Comparison of ENCODE assay signal across 1 cellular context in the genomic region with DNA sequence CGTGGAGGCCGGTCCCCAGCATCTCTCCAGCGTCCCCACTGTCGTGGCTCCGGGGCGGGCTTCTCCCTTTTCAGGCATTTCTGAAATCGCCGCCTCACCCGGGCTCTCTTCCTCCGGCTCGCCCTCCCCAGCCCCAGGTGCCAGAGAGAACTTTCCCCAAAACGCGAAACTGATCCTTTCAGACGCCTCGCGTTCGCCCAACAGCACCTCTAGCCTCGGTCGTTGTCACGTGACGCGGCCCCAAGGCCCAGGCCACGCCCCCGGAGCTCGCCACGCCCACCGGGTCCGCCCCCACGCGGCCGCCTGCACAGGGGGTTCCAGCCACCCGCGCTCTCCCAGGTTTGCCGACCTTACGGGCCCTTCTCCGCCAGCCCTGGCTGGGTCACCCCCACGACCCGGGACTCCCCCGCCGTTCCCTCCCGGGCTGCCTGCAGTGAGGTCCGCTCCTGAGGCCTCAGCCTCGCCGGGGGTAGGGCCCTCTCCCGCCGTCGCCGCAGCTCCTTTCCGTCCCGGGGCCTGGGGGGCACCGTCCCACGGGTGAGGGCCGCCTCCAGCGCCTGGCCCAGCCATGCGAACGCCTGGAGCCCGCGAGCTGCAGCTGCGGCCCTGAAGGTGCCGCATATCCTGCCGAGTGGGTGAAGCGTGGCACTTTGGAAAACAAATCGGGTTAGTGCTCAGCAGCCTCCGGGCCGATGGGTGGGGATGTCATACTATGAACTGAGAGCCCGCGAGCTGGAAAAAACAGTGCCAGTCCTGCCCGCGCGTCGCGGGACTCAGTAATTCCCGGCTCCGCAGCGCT.
A peak's percentile ranks its signal among the peaks of the same experiment; 100 is the strongest.
TF ChIP-seq lines count a peak whose summit lies in the region.

No MANE protein-coding gene starts in this region.

TF ChIP-seq in K562, 482 proteins besides CTCF, POLR2A, EP300 and RAD21 (continued from another document and continues in another):
- TF ChIP-seq, protein P1, sequence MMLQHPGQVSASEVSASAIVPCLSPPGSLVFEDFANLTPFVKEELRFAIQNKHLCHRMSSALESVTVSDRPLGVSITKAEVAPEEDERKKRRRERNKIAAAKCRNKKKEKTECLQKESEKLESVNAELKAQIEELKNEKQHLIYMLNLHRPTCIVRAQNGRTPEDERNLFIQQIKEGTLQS (IDR thresholded peaks at IDR 0.05): no peak
- TF ChIP-seq, protein P1 (CRISPR knock-in tag; conservative IDR thresholded peaks at IDR 0.05): 0 out of 2 replicates have a peak, but pooled peaks have one; percentile 56
- TF ChIP-seq, protein P2, sequence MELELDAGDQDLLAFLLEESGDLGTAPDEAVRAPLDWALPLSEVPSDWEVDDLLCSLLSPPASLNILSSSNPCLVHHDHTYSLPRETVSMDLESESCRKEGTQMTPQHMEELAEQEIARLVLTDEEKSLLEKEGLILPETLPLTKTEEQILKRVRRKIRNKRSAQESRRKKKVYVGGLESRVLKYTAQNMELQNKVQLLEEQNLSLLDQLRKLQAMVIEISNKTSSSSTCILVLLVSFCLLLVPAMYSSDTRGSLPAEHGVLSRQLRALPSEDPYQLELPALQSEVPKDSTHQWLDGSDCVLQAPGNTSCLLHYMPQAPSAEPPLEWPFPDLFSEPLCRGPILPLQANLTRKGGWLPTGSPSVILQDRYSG (tag; conservative IDR thresholded peaks at IDR 0.05; ENCODE audit: low read depth): no peak
- TF ChIP-seq NR2C2 (CRISPR knock-in tag; IDR thresholded peaks at IDR 0.05) (no peak), NR2C2 (tag; IDR thresholded peaks at IDR 0.05) (0 out of 2 replicates have a peak, but pooled peaks have one; percentile 21), RBM14 (IDR thresholded peaks at IDR 0.05; ENCODE audit: borderline replicate concordance, insufficient read depth, low read depth, low read length) (0 out of 2 replicates have a peak, but pooled peaks have one; percentile 63), HDGF (IDR thresholded peaks at IDR 0.05) (no peak), HMGN3 (IDR thresholded peaks at IDR 0.05; ENCODE audit: borderline replicate concordance, extremely low read depth, insufficient read length, low read depth, low read length) (peak; percentile 45), RBFOX2 (IDR thresholded peaks at IDR 0.05; ENCODE audit: low read depth, low read length) (peak; percentile 89), GABPB1 (CRISPR knock-in tag; IDR thresholded peaks at IDR 0.05) (peak; percentile 60), MAZ (CRISPR knock-in tag; conservative IDR thresholded peaks at IDR 0.05 in 1 of 2, IDR thresholded peaks at IDR 0.05 in 1 of 2) (peak; percentile 26 to 48; a peak in 3 of 4 replicates), ZNF57 (CRISPR knock-in tag; IDR thresholded peaks at IDR 0.05) (0 out of 2 replicates have a peak, but pooled peaks have one; percentile 65), RB1 (IDR thresholded peaks at IDR 0.05; ENCODE audit: low read depth) (peak; percentile 48; the same call in 1 of the 2 replicates), NEUROD1 (IDR thresholded peaks at IDR 0.05; ENCODE audit: borderline replicate concordance, low read depth, low read length, partially characterized antibody) (peak; percentile 39), DIDO1 (tag; IDR thresholded peaks at IDR 0.05; ENCODE audit: low read depth) (0 out of 2 replicates have a peak, but pooled peaks have one; percentile 47), TGIF2 (CRISPR knock-in tag; IDR thresholded peaks at IDR 0.05) (0 out of 2 replicates have a peak, but pooled peaks have one; percentile 50), SIX5 (IDR thresholded peaks at IDR 0.05; ENCODE audit: borderline replicate concordance in 1 of 2, insufficient read depth in 1 of 2, low read depth in 1 of 2, low read length in 2 of 2) (no peak), FIP1L1 (IDR thresholded peaks at IDR 0.05; ENCODE audit: low read depth, low read length, poor library complexity, severe bottlenecking) (peak; percentile 77), POLR2B (IDR thresholded peaks at IDR 0.05; ENCODE audit: low read depth, partially characterized antibody) (peak; percentile 58), SPI1 (IDR thresholded peaks at IDR 0.05; ENCODE audit: borderline replicate concordance, low read depth, low read length) (no peak), BRCA1 (IDR thresholded peaks at IDR 0.05) (no peak), BRCA1 (CRISPR knock-in tag; IDR thresholded peaks at IDR 0.05) (no peak), NFXL1 (CRISPR knock-in tag; IDR thresholded peaks at IDR 0.05) (no peak), CBFA2T2 (conservative IDR thresholded peaks at IDR 0.05) (peak; percentile 94), RUNX1 (IDR thresholded peaks at IDR 0.05; ENCODE audit: low read depth) (no peak), POLR2G (IDR thresholded peaks at IDR 0.05; ENCODE audit: low read depth, low read length) (peak; percentile 84), CREM (IDR thresholded peaks at IDR 0.05; ENCODE audit: low read depth) (peak; percentile 24; the same call in 1 of the 2 replicates), HNRNPL (IDR thresholded peaks at IDR 0.05; ENCODE audit: low read depth, low read length) (peak; percentile 61; the same call in 1 of the 2 replicates), POLR2H (tag; IDR thresholded peaks at IDR 0.05; ENCODE audit: low read depth) (no peak), SREBF1 (IDR thresholded peaks at IDR 0.05; ENCODE audit: borderline replicate concordance, low read depth, low read length) (0 out of 2 replicates have a peak, but pooled peaks have one; percentile 51), KLF16 (IDR thresholded peaks at IDR 0.05) (0 out of 2 replicates have a peak, but pooled peaks have one; percentile 14)
- TF ChIP-seq, protein P3, sequence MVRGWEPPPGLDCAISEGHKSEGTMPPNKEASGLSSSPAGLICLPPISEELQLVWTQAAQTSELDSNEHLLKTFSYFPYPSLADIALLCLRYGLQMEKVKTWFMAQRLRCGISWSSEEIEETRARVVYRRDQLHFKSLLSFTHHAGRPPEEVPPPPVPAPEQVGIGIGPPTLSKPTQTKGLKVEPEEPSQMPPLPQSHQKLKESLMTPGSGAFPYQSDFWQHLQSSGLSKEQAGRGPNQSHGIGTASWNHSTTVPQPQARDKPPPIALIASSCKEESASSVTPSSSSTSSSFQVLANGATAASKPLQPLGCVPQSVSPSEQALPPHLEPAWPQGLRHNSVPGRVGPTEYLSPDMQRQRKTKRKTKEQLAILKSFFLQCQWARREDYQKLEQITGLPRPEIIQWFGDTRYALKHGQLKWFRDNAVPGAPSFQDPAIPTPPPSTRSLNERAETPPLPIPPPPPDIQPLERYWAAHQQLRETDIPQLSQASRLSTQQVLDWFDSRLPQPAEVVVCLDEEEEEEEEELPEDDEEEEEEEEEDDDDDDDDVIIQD (CRISPR knock-in tag; IDR thresholded peaks at IDR 0.05): no peak
- TF ChIP-seq, protein P4, sequence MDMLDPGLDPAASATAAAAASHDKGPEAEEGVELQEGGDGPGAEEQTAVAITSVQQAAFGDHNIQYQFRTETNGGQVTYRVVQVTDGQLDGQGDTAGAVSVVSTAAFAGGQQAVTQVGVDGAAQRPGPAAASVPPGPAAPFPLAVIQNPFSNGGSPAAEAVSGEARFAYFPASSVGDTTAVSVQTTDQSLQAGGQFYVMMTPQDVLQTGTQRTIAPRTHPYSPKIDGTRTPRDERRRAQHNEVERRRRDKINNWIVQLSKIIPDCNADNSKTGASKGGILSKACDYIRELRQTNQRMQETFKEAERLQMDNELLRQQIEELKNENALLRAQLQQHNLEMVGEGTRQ (CRISPR knock-in tag; IDR thresholded peaks at IDR 0.05): peak; percentile 99
- TF ChIP-seq, protein P5, sequence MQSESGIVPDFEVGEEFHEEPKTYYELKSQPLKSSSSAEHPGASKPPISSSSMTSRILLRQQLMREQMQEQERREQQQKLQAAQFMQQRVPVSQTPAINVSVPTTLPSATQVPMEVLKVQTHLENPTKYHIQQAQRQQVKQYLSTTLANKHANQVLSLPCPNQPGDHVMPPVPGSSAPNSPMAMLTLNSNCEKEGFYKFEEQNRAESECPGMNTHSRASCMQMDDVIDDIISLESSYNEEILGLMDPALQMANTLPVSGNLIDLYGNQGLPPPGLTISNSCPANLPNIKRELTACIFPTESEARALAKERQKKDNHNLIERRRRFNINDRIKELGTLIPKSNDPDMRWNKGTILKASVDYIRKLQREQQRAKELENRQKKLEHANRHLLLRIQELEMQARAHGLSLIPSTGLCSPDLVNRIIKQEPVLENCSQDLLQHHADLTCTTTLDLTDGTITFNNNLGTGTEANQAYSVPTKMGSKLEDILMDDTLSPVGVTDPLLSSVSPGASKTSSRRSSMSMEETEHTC (IDR thresholded peaks at IDR 0.05): peak; percentile 87; the same call in 1 of the 2 replicates
- TF ChIP-seq, protein P6, sequence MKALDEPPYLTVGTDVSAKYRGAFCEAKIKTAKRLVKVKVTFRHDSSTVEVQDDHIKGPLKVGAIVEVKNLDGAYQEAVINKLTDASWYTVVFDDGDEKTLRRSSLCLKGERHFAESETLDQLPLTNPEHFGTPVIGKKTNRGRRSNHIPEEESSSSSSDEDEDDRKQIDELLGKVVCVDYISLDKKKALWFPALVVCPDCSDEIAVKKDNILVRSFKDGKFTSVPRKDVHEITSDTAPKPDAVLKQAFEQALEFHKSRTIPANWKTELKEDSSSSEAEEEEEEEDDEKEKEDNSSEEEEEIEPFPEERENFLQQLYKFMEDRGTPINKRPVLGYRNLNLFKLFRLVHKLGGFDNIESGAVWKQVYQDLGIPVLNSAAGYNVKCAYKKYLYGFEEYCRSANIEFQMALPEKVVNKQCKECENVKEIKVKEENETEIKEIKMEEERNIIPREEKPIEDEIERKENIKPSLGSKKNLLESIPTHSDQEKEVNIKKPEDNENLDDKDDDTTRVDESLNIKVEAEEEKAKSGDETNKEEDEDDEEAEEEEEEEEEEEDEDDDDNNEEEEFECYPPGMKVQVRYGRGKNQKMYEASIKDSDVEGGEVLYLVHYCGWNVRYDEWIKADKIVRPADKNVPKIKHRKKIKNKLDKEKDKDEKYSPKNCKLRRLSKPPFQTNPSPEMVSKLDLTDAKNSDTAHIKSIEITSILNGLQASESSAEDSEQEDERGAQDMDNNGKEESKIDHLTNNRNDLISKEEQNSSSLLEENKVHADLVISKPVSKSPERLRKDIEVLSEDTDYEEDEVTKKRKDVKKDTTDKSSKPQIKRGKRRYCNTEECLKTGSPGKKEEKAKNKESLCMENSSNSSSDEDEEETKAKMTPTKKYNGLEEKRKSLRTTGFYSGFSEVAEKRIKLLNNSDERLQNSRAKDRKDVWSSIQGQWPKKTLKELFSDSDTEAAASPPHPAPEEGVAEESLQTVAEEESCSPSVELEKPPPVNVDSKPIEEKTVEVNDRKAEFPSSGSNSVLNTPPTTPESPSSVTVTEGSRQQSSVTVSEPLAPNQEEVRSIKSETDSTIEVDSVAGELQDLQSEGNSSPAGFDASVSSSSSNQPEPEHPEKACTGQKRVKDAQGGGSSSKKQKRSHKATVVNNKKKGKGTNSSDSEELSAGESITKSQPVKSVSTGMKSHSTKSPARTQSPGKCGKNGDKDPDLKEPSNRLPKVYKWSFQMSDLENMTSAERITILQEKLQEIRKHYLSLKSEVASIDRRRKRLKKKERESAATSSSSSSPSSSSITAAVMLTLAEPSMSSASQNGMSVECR (CRISPR knock-in tag; IDR thresholded peaks at IDR 0.05): peak; percentile 69; the same call in 1 of the 2 replicates
- TF ChIP-seq, protein P7, sequence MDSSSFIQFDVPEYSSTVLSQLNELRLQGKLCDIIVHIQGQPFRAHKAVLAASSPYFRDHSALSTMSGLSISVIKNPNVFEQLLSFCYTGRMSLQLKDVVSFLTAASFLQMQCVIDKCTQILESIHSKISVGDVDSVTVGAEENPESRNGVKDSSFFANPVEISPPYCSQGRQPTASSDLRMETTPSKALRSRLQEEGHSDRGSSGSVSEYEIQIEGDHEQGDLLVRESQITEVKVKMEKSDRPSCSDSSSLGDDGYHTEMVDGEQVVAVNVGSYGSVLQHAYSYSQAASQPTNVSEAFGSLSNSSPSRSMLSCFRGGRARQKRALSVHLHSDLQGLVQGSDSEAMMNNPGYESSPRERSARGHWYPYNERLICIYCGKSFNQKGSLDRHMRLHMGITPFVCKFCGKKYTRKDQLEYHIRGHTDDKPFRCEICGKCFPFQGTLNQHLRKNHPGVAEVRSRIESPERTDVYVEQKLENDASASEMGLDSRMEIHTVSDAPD (CRISPR knock-in tag; IDR thresholded peaks at IDR 0.05): no peak
- TF ChIP-seq, protein P8, sequence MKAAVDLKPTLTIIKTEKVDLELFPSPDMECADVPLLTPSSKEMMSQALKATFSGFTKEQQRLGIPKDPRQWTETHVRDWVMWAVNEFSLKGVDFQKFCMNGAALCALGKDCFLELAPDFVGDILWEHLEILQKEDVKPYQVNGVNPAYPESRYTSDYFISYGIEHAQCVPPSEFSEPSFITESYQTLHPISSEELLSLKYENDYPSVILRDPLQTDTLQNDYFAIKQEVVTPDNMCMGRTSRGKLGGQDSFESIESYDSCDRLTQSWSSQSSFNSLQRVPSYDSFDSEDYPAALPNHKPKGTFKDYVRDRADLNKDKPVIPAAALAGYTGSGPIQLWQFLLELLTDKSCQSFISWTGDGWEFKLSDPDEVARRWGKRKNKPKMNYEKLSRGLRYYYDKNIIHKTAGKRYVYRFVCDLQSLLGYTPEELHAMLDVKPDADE (conservative IDR thresholded peaks at IDR 0.05; ENCODE audit: control insufficient read depth, low read depth, low read length): peak; percentile 37; the same call in 1 of the 2 replicates
- TF ChIP-seq, protein P9, sequence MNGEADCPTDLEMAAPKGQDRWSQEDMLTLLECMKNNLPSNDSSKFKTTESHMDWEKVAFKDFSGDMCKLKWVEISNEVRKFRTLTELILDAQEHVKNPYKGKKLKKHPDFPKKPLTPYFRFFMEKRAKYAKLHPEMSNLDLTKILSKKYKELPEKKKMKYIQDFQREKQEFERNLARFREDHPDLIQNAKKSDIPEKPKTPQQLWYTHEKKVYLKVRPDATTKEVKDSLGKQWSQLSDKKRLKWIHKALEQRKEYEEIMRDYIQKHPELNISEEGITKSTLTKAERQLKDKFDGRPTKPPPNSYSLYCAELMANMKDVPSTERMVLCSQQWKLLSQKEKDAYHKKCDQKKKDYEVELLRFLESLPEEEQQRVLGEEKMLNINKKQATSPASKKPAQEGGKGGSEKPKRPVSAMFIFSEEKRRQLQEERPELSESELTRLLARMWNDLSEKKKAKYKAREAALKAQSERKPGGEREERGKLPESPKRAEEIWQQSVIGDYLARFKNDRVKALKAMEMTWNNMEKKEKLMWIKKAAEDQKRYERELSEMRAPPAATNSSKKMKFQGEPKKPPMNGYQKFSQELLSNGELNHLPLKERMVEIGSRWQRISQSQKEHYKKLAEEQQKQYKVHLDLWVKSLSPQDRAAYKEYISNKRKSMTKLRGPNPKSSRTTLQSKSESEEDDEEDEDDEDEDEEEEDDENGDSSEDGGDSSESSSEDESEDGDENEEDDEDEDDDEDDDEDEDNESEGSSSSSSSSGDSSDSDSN (IDR thresholded peaks at IDR 0.05; ENCODE audit: borderline replicate concordance in 1 of 2, low read depth in 2 of 2, low read length in 2 of 2): peak in 1 of 2 experiments; percentile 11; a peak in 1 of 4 replicates
- TF ChIP-seq, protein P10, sequence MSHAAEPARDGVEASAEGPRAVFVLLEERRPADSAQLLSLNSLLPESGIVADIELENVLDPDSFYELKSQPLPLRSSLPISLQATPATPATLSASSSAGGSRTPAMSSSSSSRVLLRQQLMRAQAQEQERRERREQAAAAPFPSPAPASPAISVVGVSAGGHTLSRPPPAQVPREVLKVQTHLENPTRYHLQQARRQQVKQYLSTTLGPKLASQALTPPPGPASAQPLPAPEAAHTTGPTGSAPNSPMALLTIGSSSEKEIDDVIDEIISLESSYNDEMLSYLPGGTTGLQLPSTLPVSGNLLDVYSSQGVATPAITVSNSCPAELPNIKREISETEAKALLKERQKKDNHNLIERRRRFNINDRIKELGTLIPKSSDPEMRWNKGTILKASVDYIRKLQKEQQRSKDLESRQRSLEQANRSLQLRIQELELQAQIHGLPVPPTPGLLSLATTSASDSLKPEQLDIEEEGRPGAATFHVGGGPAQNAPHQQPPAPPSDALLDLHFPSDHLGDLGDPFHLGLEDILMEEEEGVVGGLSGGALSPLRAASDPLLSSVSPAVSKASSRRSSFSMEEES (CRISPR knock-in tag; IDR thresholded peaks at IDR 0.05): peak; percentile 100
